Comparison of ENCODE assay signal across 1 cellular context in genomic region chr3:62888180-62888579, GRCh38.
TF ChIP-seq lines count a peak whose summit lies in the region.

No MANE protein-coding gene starts in this region.

TF ChIP-seq in HepG2, 621 proteins besides CTCF, POLR2A, EP300 and RAD21:
- TF ChIP-seq PRDM15 (CRISPR knock-in tag; IDR thresholded peaks at IDR 0.05) (peak; percentile 95), SMARCC2 (IDR thresholded peaks at IDR 0.05) (no peak)
